Comparison of ENCODE assay signal across 21 cellular contexts in the genomic region with DNA sequence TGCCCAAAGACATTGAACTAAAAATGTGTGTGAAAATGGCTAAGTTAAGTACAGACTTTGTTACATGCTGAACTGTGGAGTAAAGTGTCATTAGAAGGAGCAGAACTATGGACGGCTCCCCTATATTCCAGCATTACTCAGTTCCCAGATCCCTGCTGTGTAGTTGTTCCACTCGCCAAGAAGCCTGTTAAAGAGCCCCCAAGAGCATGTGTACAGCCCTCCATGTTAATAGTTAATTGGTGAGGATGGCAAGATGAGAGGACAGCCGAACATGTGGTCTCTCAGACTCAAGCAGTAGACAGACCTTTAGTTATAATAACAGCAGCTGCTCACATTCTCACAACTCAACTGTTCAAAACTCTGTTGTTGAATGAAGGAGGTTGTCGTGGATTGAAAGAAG.
"Had no signal": no experiment of that assay in that cellular context is flagged by ENCODE, and none has a peak within 500 bp of the region (broad histone marks: within the 10 kb centered on the region; RNA-seq: fewer than 3 reads in every experiment).

No MANE protein-coding gene starts in this region.

- H3K4me3 Mint-ChIP-seq: activated CD4-positive, alpha-beta T cell treated with anti-CD3 and anti-CD28 coated beads, Interleukin-2, amount 10 ng/mL, durations not matched to agents 24 days and 14 days; activated CD8-positive, alpha-beta T cell treated with anti-CD3 and anti-CD28 coated beads for 36 hours; activated naive CD4-positive, alpha-beta T cell treated with anti-CD3 and anti-CD28 coated beads, Interleukin-2, amount 50 U/mL, for 24 hours; activated T-cell treated with anti-CD3 and anti-CD28 coated beads, Interleukin-2, amount 50 U/mL, for 24 hours; natural killer cell treated with Interleukin-12 subunit alpha and Interleukin-12 subunit beta and Interleukin-15 and Interleukin-18, amount 100 ng/mL, for 72 hours had no signal

- DNase-seq: activated CD4-positive, alpha-beta T cell treated with anti-CD3 and anti-CD28 coated beads, Interleukin-2, amount 10 ng/mL, durations not matched to agents 24 days and 14 days; activated CD8-positive, alpha-beta T cell treated with anti-CD3 and anti-CD28 coated beads for 36 hours; activated effector memory CD4-positive, alpha-beta T cell treated with Interleukin-2 at 50 U/mL for 16 hours; activated T-cell treated with anti-CD3 and anti-CD28 coated beads, Interleukin-2, amount 50 U/mL, for 24 hours; cerebellar nuclear complex; effector CD4-positive, alpha-beta T cell; head of caudate nucleus; occipital lobe; stimulated activated CD4-positive, alpha-beta T cell treated with anti-CD3 and anti-CD28 coated beads, Interleukin-2, amount 100 ng/mL, for 24 hours; stimulated activated naive CD8-positive, alpha-beta T cell treated with anti-CD3 and anti-CD28 coated beads, Interleukin-15, Interleukin-2, amounts not matched to agents 100 U/mL and 50 U/mL, for 24 hours; substantia nigra; T1000; tibial artery had no signal

- H3K27ac Mint-ChIP-seq: activated CD4-positive, alpha-beta T cell treated with anti-CD3 and anti-CD28 coated beads, Interleukin-2, amount 10 ng/mL, durations not matched to agents 24 days and 14 days; activated CD8-positive, alpha-beta T cell treated with anti-CD3 and anti-CD28 coated beads for 36 hours; activated naive CD4-positive, alpha-beta T cell treated with anti-CD3 and anti-CD28 coated beads, Interleukin-2, amount 50 U/mL, for 24 hours; activated T-cell treated with anti-CD3 and anti-CD28 coated beads, Interleukin-2, amount 50 U/mL, for 24 hours; natural killer cell treated with Interleukin-12 subunit alpha and Interleukin-12 subunit beta and Interleukin-15 and Interleukin-18, amount 100 ng/mL, for 72 hours; progenitor cell of endocrine pancreas had no signal

- H3K9me3 Mint-ChIP-seq: activated CD4-positive, alpha-beta T cell treated with anti-CD3 and anti-CD28 coated beads, Interleukin-2, amount 10 ng/mL, durations not matched to agents 24 days and 14 days; activated CD8-positive, alpha-beta T cell treated with anti-CD3 and anti-CD28 coated beads for 36 hours; activated naive CD4-positive, alpha-beta T cell treated with anti-CD3 and anti-CD28 coated beads, Interleukin-2, amount 50 U/mL, for 24 hours; activated T-cell treated with anti-CD3 and anti-CD28 coated beads, Interleukin-2, amount 50 U/mL, for 24 hours; natural killer cell treated with Interleukin-12 subunit alpha and Interleukin-12 subunit beta and Interleukin-15 and Interleukin-18, amount 100 ng/mL, for 72 hours had no signal

- FAIRE-seq: astrocyte, bronchial epithelial cell, keratinocyte had no signal

- H3K4me1 ChIP-seq: right atrium auricular region, tibial artery had no signal

- H3K36me3 Mint-ChIP-seq: natural killer cell treated with Interleukin-12 subunit alpha and Interleukin-12 subunit beta and Interleukin-15 and Interleukin-18, amount 100 ng/mL, for 72 hours had no signal

- H3K27me3 Mint-ChIP-seq: activated CD4-positive, alpha-beta T cell treated with anti-CD3 and anti-CD28 coated beads, Interleukin-2, amount 10 ng/mL, durations not matched to agents 24 days and 14 days; activated CD8-positive, alpha-beta T cell treated with anti-CD3 and anti-CD28 coated beads for 36 hours; activated naive CD4-positive, alpha-beta T cell treated with anti-CD3 and anti-CD28 coated beads, Interleukin-2, amount 50 U/mL, for 24 hours; activated T-cell treated with anti-CD3 and anti-CD28 coated beads, Interleukin-2, amount 50 U/mL, for 24 hours; natural killer cell treated with Interleukin-12 subunit alpha and Interleukin-12 subunit beta and Interleukin-15 and Interleukin-18, amount 100 ng/mL, for 72 hours; progenitor cell of endocrine pancreas had no signal

- H3K4me1 Mint-ChIP-seq: activated CD4-positive, alpha-beta T cell treated with anti-CD3 and anti-CD28 coated beads, Interleukin-2, amount 10 ng/mL, durations not matched to agents 24 days and 14 days; activated naive CD4-positive, alpha-beta T cell treated with anti-CD3 and anti-CD28 coated beads, Interleukin-2, amount 50 U/mL, for 24 hours had no signal

- H3K36me3 ChIP-seq: right atrium auricular region had no signal

- ATAC-seq: activated CD8-positive, alpha-beta T cell treated with anti-CD3 and anti-CD28 coated beads for 36 hours; natural killer cell treated with Interleukin-12 subunit alpha and Interleukin-12 subunit beta and Interleukin-15 and Interleukin-18, amount 100 ng/mL, for 72 hours; stimulated activated naive CD8-positive, alpha-beta T cell treated with anti-CD3 and anti-CD28 coated beads, Interleukin-15, Interleukin-2, amounts not matched to agents 100 U/mL and 50 U/mL, for 24 hours had no signal

- H3K27me3 ChIP-seq: right atrium auricular region, tibial artery had no signal

- H3K4me3 ChIP-seq: lung, right atrium auricular region, tibial artery had no signal

- H3K27ac ChIP-seq: right atrium auricular region, tibial artery had no signal

- H3K9me3 ChIP-seq: right atrium auricular region, tibial artery had no signal
